ENCODE assay signal across 8 cellular contexts in the genomic region with DNA sequence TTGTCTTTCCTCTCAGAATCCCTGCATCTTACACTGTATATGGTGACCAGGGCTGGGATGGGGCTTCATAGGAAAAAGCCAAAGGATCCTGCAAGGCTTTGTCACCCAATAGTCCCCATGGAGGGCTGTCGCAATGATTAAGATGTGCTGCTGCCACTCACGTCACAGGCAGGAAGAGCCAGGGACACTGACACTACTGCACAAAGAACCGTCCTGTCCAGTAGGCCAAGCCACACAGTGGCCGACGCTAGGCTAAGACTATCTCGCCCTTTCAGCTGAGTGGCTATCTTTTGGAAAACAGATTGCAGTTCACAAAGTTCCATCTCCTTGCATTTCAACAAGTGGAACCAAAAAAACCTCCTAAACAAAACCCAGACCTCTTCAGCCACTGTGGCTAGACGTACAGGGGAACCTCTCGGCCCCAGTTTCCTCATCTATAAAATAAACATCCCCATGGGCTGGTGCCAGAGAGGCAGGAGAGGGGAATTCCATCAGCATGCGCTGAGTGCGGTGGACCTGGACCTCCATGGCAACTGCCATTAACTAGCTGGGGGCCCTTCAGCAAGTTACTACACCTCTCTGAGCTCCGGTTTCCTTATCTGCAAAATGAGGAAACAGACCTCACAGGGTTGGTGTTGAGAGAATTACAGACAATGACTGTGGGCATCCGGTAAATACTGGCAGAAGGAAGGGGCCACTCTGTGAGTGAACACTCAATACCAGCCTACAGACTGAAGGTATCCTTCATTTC. TPM values are rescaled to one million over a fixed set of nuclear protein-coding genes. Genes with fewer than 3 reads are reported as not detected.
DNase-seq lines count a peak whose midpoint lies in the region; ATAC-seq and TF ChIP-seq lines count a peak whose summit lies in the region.

No MANE protein-coding gene starts in this region.

- H3K4me1 Mint-ChIP-seq in osteocyte (ENCODE audit: unreplicated experiment): peaks cover 48% of the 10 kb centered on the region

- H3K27ac Mint-ChIP-seq in osteocyte (ENCODE audit: unreplicated experiment): peak overlapping the region; percentile 7

- POLR2A ChIA-PET in AG04450 (lab: Yijun Ruan, JAX): interaction anchor here (1.4 kb wide), 1 partner anchor 9 kb away, joined by 5 read pairs; no protein-coding TSS in a partner anchor

- no peaks in the 10 kb centered on the region for H3K9me3 Mint-ChIP-seq in osteocyte (ENCODE audit: unreplicated experiment)

- peaks cover 88% of the 10 kb centered on the region for H3K79me2 ChIP-seq in OCI-LY3 (ENCODE audit: low read length)

- H3K36me3 Mint-ChIP-seq in osteocyte (ENCODE audit: unreplicated experiment): peaks cover 7% of the 10 kb centered on the region

- no peak overlapping the region for H2AFZ ChIP-seq in OCI-LY3 (ENCODE audit: low read depth, low read length)

- ATAC-seq in GM21360 (IDR thresholded peaks at IDR 0.05; ENCODE audit: unreplicated experiment): peak; percentile 40
- no peak for ATAC-seq in omental fat pad (ENCODE audit: low FRiP score)

- TF ChIP-seq CTCF in AG04450 (IDR thresholded peaks at IDR 0.05; ENCODE audit: low read depth, low read length): no peak
- TF ChIP-seq CTCF in OCI-LY3 (IDR thresholded peaks at IDR 0.05; ENCODE audit: low read depth, low read length): no peak
- TF ChIP-seq CTCF in coronary artery (IDR thresholded peaks at IDR 0.05): no peak
- no peak for TF ChIP-seq CTCF in osteocyte (IDR thresholded peaks at IDR 0.05)
- no peak for TF ChIP-seq CTCF in omental fat pad (IDR thresholded peaks at IDR 0.05)

- H4K20me1 ChIP-seq in OCI-LY3 (ENCODE audit: insufficient read depth, low read length): peaks cover 82% of the 10 kb centered on the region

- DNase-seq in AG04450 (ENCODE audit: low read depth, low spot score): no peak
- no peak for DNase-seq in coronary artery (ENCODE audit: low spot score)
- no peak for DNase-seq in osteocyte (ENCODE audit: extremely low spot score, unreplicated experiment)
- DNase-seq in NCI-H446 treated with DMSO at 0.1 percent for 48 hours (lab: John Stamatoyannopoulos, UW): no peak
- no peak for DNase-seq in omental fat pad (ENCODE audit: low spot score)
- DNase-seq in mesenteric fat pad (ENCODE audit: low spot score): no peak

- H3K4me3 ChIP-seq in AG04450 (ENCODE audit: low read depth, low read length) (no peak overlapping the region), OCI-LY3 (ENCODE audit: low read length) (no peak overlapping the region), coronary artery (peak overlapping the region; percentile 28)

- CTCF ChIA-PET in AG04450 (lab: Charles Lee): interaction anchor here (0.9 to 1.6 kb wide), 3 partner anchors 11 to 239 kb away, joined by 3 to 7 read pairs (median 3); no protein-coding TSS in a partner anchor

- H3K9me3 ChIP-seq in AG04450 (ENCODE audit: control insufficient read depth, insufficient read depth, low read length) (no peaks in the 10 kb centered on the region), OCI-LY3 (ENCODE audit: insufficient read depth, low read length) (no peaks in the 10 kb centered on the region)

- no peaks in the 10 kb centered on the region for H3K27me3 ChIP-seq in AG04450 (ENCODE audit: control insufficient read depth, insufficient read depth, low read length)
- no peaks in the 10 kb centered on the region for H3K27me3 ChIP-seq in OCI-LY3 (ENCODE audit: low read depth, low read length)

- H3K27me3 Mint-ChIP-seq in osteocyte (ENCODE audit: unreplicated experiment): no peaks in the 10 kb centered on the region

- H3K9ac ChIP-seq in OCI-LY3 (ENCODE audit: low read length): no peak overlapping the region

- H3K4me2 ChIP-seq in OCI-LY3 (ENCODE audit: low read length): peak overlapping the region; percentile 0; the same call in 1 of the 2 replicates

- H3K4me1 ChIP-seq in OCI-LY3 (ENCODE audit: low read length): peaks cover 9% of the 10 kb centered on the region

- H3K36me3 ChIP-seq in OCI-LY3 (replicated peaks; ENCODE audit: low read depth, low read length): peaks cover 3% of the 10 kb centered on the region

- no peak overlapping the region for H3K4me3 Mint-ChIP-seq in osteocyte (ENCODE audit: unreplicated experiment)

- peak overlapping the region; percentile 11 for H3K27ac ChIP-seq in AG04450 (ENCODE audit: low read depth, low read length)
- H3K27ac ChIP-seq in OCI-LY3 (ENCODE audit: low read length): no peak overlapping the region
- H3K27ac ChIP-seq in coronary artery: peak overlapping the region in 1 of 2 donors; percentile 73

RNA-seq across cellular contexts. Expression of a gene that starts 8.7 kb away (rescaled TPM):
- polyA plus RNA-seq in AG04450 (2011; rRNA removed): 292 and 312 TPM in 2 replicates
- 164 and 172 TPM in 2 replicates for polyA minus RNA-seq in AG04450 (2011; rRNA and poly(A)+ RNA removed)
- total RNA-seq in osteocyte (403 and 412 TPM in 2 replicates), omental fat pad (100 to 1,000 TPM in 3 of 4 donors, 10 to 100 TPM in 1; 98.0 to 130 (median 120) TPM), mesenteric fat pad (260 TPM)
